1 cellular context compared by ENCODE assay signal in the genomic region with DNA sequence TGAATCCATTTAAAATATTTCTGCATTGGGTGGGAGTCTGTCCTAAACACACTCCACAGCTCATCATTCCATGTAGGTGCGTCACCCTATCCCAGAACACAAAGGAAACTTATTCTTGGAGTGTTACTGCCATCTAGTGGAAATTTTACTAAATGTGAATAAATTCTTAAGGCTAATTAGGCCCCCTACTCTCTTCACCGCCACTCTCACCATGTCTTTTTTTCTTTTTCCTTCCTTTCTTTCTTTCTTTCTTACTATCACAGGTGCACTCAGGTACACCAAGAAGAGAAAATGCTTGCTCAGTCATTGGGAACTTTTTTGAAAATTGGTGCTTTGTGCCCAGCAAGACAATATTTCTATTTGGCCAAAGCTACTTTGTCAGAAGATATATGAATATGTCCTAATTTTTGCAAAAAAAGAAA.
TF ChIP-seq lines count a peak whose summit lies in the region.

No MANE protein-coding gene starts in this region.

TF ChIP-seq in GM12878, 131 proteins besides CTCF, POLR2A, EP300 and RAD21 (continued from another document):
- TF ChIP-seq EGR1 (IDR thresholded peaks at IDR 0.05; ENCODE audit: borderline replicate concordance in 1 of 2, low read depth in 2 of 2, low read length in 2 of 2) (no peak), RAD51 (IDR thresholded peaks at IDR 0.05) (peak; percentile 18; the same call in 1 of the 2 replicates), CBX3 (IDR thresholded peaks at IDR 0.05; ENCODE audit: borderline replicate concordance, low read depth) (no peak), ETV6 (conservative IDR thresholded peaks at IDR 0.05 in 1 of 2, IDR thresholded peaks at IDR 0.05 in 1 of 2; ENCODE audit: borderline replicate concordance in 1 of 2, low read depth in 1 of 2) (no peak), HCFC1 (IDR thresholded peaks at IDR 0.05; ENCODE audit: low read length) (no peak), SMC3 (IDR thresholded peaks at IDR 0.05; ENCODE audit: borderline replicate concordance, low read length) (peak; percentile 54; the same call in 1 of the 2 replicates)
- TF ChIP-seq, protein P1, sequence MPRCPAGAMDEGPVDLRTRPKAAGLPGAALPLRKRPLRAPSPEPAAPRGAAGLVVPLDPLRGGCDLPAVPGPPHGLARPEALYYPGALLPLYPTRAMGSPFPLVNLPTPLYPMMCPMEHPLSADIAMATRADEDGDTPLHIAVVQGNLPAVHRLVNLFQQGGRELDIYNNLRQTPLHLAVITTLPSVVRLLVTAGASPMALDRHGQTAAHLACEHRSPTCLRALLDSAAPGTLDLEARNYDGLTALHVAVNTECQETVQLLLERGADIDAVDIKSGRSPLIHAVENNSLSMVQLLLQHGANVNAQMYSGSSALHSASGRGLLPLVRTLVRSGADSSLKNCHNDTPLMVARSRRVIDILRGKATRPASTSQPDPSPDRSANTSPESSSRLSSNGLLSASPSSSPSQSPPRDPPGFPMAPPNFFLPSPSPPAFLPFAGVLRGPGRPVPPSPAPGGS (IDR thresholded peaks at IDR 0.05; ENCODE audit: borderline replicate concordance, insufficient read depth, low read depth, low read length, poor library complexity, severe bottlenecking), result no peak
- TF ChIP-seq, protein P2, sequence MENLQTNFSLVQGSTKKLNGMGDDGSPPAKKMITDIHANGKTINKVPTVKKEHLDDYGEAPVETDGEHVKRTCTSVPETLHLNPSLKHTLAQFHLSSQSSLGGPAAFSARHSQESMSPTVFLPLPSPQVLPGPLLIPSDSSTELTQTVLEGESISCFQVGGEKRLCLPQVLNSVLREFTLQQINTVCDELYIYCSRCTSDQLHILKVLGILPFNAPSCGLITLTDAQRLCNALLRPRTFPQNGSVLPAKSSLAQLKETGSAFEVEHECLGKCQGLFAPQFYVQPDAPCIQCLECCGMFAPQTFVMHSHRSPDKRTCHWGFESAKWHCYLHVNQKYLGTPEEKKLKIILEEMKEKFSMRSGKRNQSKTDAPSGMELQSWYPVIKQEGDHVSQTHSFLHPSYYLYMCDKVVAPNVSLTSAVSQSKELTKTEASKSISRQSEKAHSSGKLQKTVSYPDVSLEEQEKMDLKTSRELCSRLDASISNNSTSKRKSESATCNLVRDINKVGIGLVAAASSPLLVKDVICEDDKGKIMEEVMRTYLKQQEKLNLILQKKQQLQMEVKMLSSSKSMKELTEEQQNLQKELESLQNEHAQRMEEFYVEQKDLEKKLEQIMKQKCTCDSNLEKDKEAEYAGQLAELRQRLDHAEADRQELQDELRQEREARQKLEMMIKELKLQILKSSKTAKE (IDR thresholded peaks at IDR 0.05; ENCODE audit: low read depth, poor library complexity, severe bottlenecking), result no peak
